Comparison of ENCODE assay signal across 9 cellular contexts in genomic region chrX:22351966-22352365, GRCh38.
"Had no signal": no experiment of that assay in that cellular context is flagged by ENCODE, and none has a peak within 500 bp of the region (broad histone marks: within the 10 kb centered on the region; RNA-seq: fewer than 3 reads in every experiment).

No MANE protein-coding gene starts in this region.

- H3K4me1 ChIP-seq: esophagus muscularis mucosa, psoas muscle, testis had no signal

- DNase-seq: activated CD4-positive, alpha-beta T cell treated with anti-CD3 and anti-CD28 coated beads, Interleukin-2, amount 50 U/mL, for 1 hour; activated naive CD4-positive, alpha-beta T cell treated with anti-CD3 and anti-CD28 coated beads, Interleukin-2, amount 10 ng/mL, durations not matched to agents 7 days and 5 days; occipital lobe; psoas muscle; stimulated activated CD4-positive, alpha-beta T cell treated with anti-CD3 and anti-CD28 coated beads, Interleukin-4, amount 100 ng/mL, for 4 hours; stimulated activated naive CD8-positive, alpha-beta T cell treated with anti-CD3 and anti-CD28 coated beads, Interleukin-15, amount 100 ng/mL, for 72 hours; testis had no signal

- FAIRE-seq: islet of Langerhans had no signal

- H3K4me3 ChIP-seq: esophagus muscularis mucosa, psoas muscle, testis had no signal

- H3K27ac ChIP-seq: esophagus muscularis mucosa, psoas muscle, testis had no signal

- H3K9me3 ChIP-seq: esophagus muscularis mucosa, psoas muscle, testis had no signal

- H3K36me3 ChIP-seq: esophagus muscularis mucosa had no signal

- H3K27me3 ChIP-seq: esophagus muscularis mucosa, testis had no signal
